In genomic region chr10:43377393-43377883, GRCh38 we compare ENCODE assay signal across 19 cellular contexts. TPM values are rescaled to one million over a fixed set of nuclear protein-coding genes. Genes with fewer than 3 reads are reported as not detected.
A peak's percentile ranks its signal among the peaks of the same experiment; 100 is the strongest.
DNase-seq lines count a peak whose midpoint lies in the region; ATAC-seq, FAIRE-seq and TF ChIP-seq lines count a peak whose summit lies in the region.
"Had no signal": no experiment of that assay in that cellular context is flagged by ENCODE, and none has a peak within 500 bp of the region (broad histone marks: within the 10 kb centered on the region; RNA-seq: fewer than 3 reads in every experiment).

No MANE protein-coding gene starts in this region.

- TF ChIP-seq CTCF in Calu3 (IDR thresholded peaks at IDR 0.05; ENCODE audit: unreplicated experiment) (peak; percentile 51), RWPE2 (IDR thresholded peaks at IDR 0.05; ENCODE audit: poor library complexity, severe bottlenecking) (no peak), keratinocyte (optimal IDR thresholded peaks at IDR 0.05 in 1 of 3, IDR thresholded peaks at IDR 0.05 in 1 of 3, conservative IDR thresholded peaks at IDR 0.05 in 1 of 3; ENCODE audit: extremely low read depth in 1 of 3, insufficient read depth in 2 of 3, low read length in 3 of 3) (peak; percentile 28 to 48 (median 37)), progenitor cell of endocrine pancreas (IDR thresholded peaks at IDR 0.05; ENCODE audit: unreplicated experiment) (peak; percentile 71)

- no peaks in the 10 kb centered on the region for H3K79me2 ChIP-seq in keratinocyte (ENCODE audit: control insufficient read depth, insufficient read depth, low read length)

- intact Hi-C loops in Calu3 (cut with micrococcal nuclease; ENCODE audit: unreplicated experiment), result loop anchor here (2.0 kb wide), 1 partner anchor 25 kb away; no protein-coding TSS in a partner anchor
- intact Hi-C loops in activated T-helper 2 cell treated with anti-CD3 and anti-CD28 coated beads, Interferon-gamma antibody, Interleukin-2, Interleukin-4, amounts not matched to agents 10 μg/mL and 5 μg/mL and 100 μg/mL, durations not matched to agents 14 hours and 24 hours and 36 hours (cut with micrococcal nuclease), result no loop called here

- H3K27ac Mint-ChIP-seq in Calu3 (ENCODE audit: unreplicated experiment), result no peak overlapping the region
- H3K27ac Mint-ChIP-seq in progenitor cell of endocrine pancreas, result peak overlapping the region; percentile 94
- no peak overlapping the region for H3K27ac Mint-ChIP-seq in activated T-helper 2 cell treated with anti-CD3 and anti-CD28 coated beads, Interferon-gamma antibody, Interleukin-2, Interleukin-4, amounts not matched to agents 10 μg/mL and 5 μg/mL and 100 μg/mL, durations not matched to agents 14 hours and 24 hours and 36 hours
- H3K27ac Mint-ChIP-seq: activated CD8-positive, alpha-beta T cell treated with anti-CD3 and anti-CD28 coated beads for 36 hours; nephron had no signal

- no peaks in the 10 kb centered on the region for H4K20me1 ChIP-seq in keratinocyte (ENCODE audit: control insufficient read depth, extremely low read depth, insufficient read depth, low read length)

- H3K27me3 Mint-ChIP-seq in Calu3 (ENCODE audit: unreplicated experiment) (no peaks in the 10 kb centered on the region), progenitor cell of endocrine pancreas (no peaks in the 10 kb centered on the region)
- peaks cover 2% of the 10 kb centered on the region for H3K27me3 Mint-ChIP-seq in activated T-helper 2 cell treated with anti-CD3 and anti-CD28 coated beads, Interferon-gamma antibody, Interleukin-2, Interleukin-4, amounts not matched to agents 10 μg/mL and 5 μg/mL and 100 μg/mL, durations not matched to agents 14 hours and 24 hours and 36 hours (ENCODE audit: low read depth)
- H3K27me3 Mint-ChIP-seq: activated CD8-positive, alpha-beta T cell treated with anti-CD3 and anti-CD28 coated beads for 36 hours; stimulated activated memory B cell treated with anti-CD40 and anti-IgM and Interleukin-4, amounts not matched to agents 10 μg/mL and 1 μg/mL and 100 μg/mL, for 72 hours had no signal

- peak; percentile 66 for DNase-seq in Calu3
- no peak for DNase-seq in RWPE2 (ENCODE audit: low spot score)
- no peak for DNase-seq in keratinocyte (ENCODE audit: low read depth, low spot score)
- DNase-seq in progenitor cell of endocrine pancreas (ENCODE audit: low spot score, unreplicated experiment), result peak; percentile 41
- DNase-seq in activated T-helper 2 cell treated with anti-CD3 and anti-CD28 coated beads, Interferon-gamma antibody, Interleukin-2, Interleukin-4, amounts not matched to agents 10 μg/mL and 5 μg/mL and 100 μg/mL, durations not matched to agents 14 hours and 24 hours and 36 hours (ENCODE audit: low spot score), result no peak
- no peak for DNase-seq in LoVo (ENCODE audit: low spot score)
- DNase-seq in NCI-H1105 treated with DMSO at 0.1 percent for 48 hours (lab: John Stamatoyannopoulos, UW), result no peak
- DNase-seq in T-helper 9 cell, result no peak
- DNase-seq: activated CD8-positive, alpha-beta T cell treated with anti-CD3 and anti-CD28 coated beads for 36 hours; DMS 273 treated with DMSO at 0.1 percent for 48 hours; GOT3; left ventricle myocardium superior; NCI-H2029; SIG-M5; stimulated activated CD4-positive, alpha-beta T cell treated with anti-CD3 and anti-CD28 coated beads, Interleukin-4, amount 100 ng/mL, for 4 hours had no signal

- H3K9me1 ChIP-seq in keratinocyte (ENCODE audit: control insufficient read depth, extremely low read depth, insufficient read depth, low read length), result no peaks in the 10 kb centered on the region

- H3K4me2 ChIP-seq in keratinocyte (ENCODE audit: control insufficient read depth, extremely low read depth, insufficient read depth, low read depth, low read length), result no peak overlapping the region

- H3K4me1 Mint-ChIP-seq in Calu3 (ENCODE audit: low read depth, unreplicated experiment), result peaks cover 39% of the 10 kb centered on the region
- peaks cover 20% of the 10 kb centered on the region for H3K4me1 Mint-ChIP-seq in progenitor cell of endocrine pancreas (ENCODE audit: low read depth)
- H3K4me1 Mint-ChIP-seq in activated T-helper 2 cell treated with anti-CD3 and anti-CD28 coated beads, Interferon-gamma antibody, Interleukin-2, Interleukin-4, amounts not matched to agents 10 μg/mL and 5 μg/mL and 100 μg/mL, durations not matched to agents 14 hours and 24 hours and 36 hours (ENCODE audit: low read depth), result peaks cover 2% of the 10 kb centered on the region
- H3K4me1 Mint-ChIP-seq: stimulated activated memory B cell treated with anti-CD40 and anti-IgM and Interleukin-4, amounts not matched to agents 10 μg/mL and 1 μg/mL and 100 μg/mL, for 72 hours had no signal

- H2AFZ ChIP-seq in keratinocyte (ENCODE audit: control insufficient read depth, low read length), result no peak overlapping the region

- H3K4me3 Mint-ChIP-seq in Calu3 (ENCODE audit: low read depth, unreplicated experiment) (no peak overlapping the region), progenitor cell of endocrine pancreas (ENCODE audit: low read depth) (no peak overlapping the region)
- H3K4me3 Mint-ChIP-seq in activated T-helper 2 cell treated with anti-CD3 and anti-CD28 coated beads, Interferon-gamma antibody, Interleukin-2, Interleukin-4, amounts not matched to agents 10 μg/mL and 5 μg/mL and 100 μg/mL, durations not matched to agents 14 hours and 24 hours and 36 hours (ENCODE audit: low read depth), result no peak overlapping the region
- H3K4me3 Mint-ChIP-seq: activated CD8-positive, alpha-beta T cell treated with anti-CD3 and anti-CD28 coated beads for 36 hours; nephron; stimulated activated memory B cell treated with anti-CD40 and anti-IgM and Interleukin-4, amounts not matched to agents 10 μg/mL and 1 μg/mL and 100 μg/mL, for 72 hours had no signal

- no peak overlapping the region for H3K9ac ChIP-seq in keratinocyte (ENCODE audit: control insufficient read depth, extremely low read depth, insufficient read depth, low read length)

- H3K27me3 ChIP-seq in RWPE2 (ENCODE audit: insufficient read depth, poor library complexity, severe bottlenecking), result no peaks in the 10 kb centered on the region
- H3K27me3 ChIP-seq in keratinocyte (ENCODE audit: control insufficient read depth, extremely low read depth, insufficient read depth, low read length), result no peaks in the 10 kb centered on the region
- H3K27me3 ChIP-seq: esophagus muscularis mucosa, right lobe of liver had no signal

- H3K9me3 ChIP-seq in RWPE2 (ENCODE audit: severe bottlenecking) (no peaks in the 10 kb centered on the region), keratinocyte (ENCODE audit: control insufficient read depth, low read depth, low read length) (no peaks in the 10 kb centered on the region)
- H3K9me3 ChIP-seq: esophagus muscularis mucosa, right lobe of liver had no signal

- H3K4me1 ChIP-seq in RWPE2 (ENCODE audit: insufficient read depth, poor library complexity, severe bottlenecking), result no peaks in the 10 kb centered on the region
- H3K4me1 ChIP-seq in keratinocyte (ENCODE audit: control insufficient read depth, extremely low read depth, insufficient read depth, low read length), result no peaks in the 10 kb centered on the region
- H3K4me1 ChIP-seq: right lobe of liver had no signal

- dilution Hi-C loops in keratinocyte (cut with MboI; ENCODE audit: extremely low pct_ligation_motif_present, low sequenced_read_pairs), result no loop called here

- H3K27ac ChIP-seq in RWPE2 (ENCODE audit: poor library complexity, severe bottlenecking) (no peak overlapping the region), keratinocyte (ENCODE audit: control insufficient read depth, insufficient read depth, low read length) (no peak overlapping the region)
- H3K27ac ChIP-seq: esophagus muscularis mucosa, right lobe of liver had no signal

- no peak for FAIRE-seq in keratinocyte (lab: Jason Lieb, UNC)

- H3K36me3 Mint-ChIP-seq in Calu3 (ENCODE audit: insufficient read depth, unreplicated experiment) (peaks cover 13% of the 10 kb centered on the region), progenitor cell of endocrine pancreas (ENCODE audit: insufficient read depth) (no peaks in the 10 kb centered on the region)
- H3K36me3 Mint-ChIP-seq in activated T-helper 2 cell treated with anti-CD3 and anti-CD28 coated beads, Interferon-gamma antibody, Interleukin-2, Interleukin-4, amounts not matched to agents 10 μg/mL and 5 μg/mL and 100 μg/mL, durations not matched to agents 14 hours and 24 hours and 36 hours (ENCODE audit: low read depth), result no peaks in the 10 kb centered on the region
- H3K36me3 Mint-ChIP-seq: stimulated activated memory B cell treated with anti-CD40 and anti-IgM and Interleukin-4, amounts not matched to agents 10 μg/mL and 1 μg/mL and 100 μg/mL, for 72 hours had no signal

- H3K36me3 ChIP-seq in RWPE2 (ENCODE audit: low read depth) (no peaks in the 10 kb centered on the region), keratinocyte (ENCODE audit: control insufficient read depth in 2 of 2, extremely low read depth in 1 of 2, insufficient read depth in 2 of 2, low read length in 2 of 2) (no peaks in the 10 kb centered on the region)
- H3K36me3 ChIP-seq: esophagus muscularis mucosa, right lobe of liver had no signal

- no TSS peak for BruUV-seq in Calu3 (replicated peaks; lab: Mats Ljungman, UMichigan)

- no peak overlapping the region for H3K4me3 ChIP-seq in RWPE2 (ENCODE audit: severe bottlenecking)
- H3K4me3 ChIP-seq in keratinocyte (ENCODE audit: control insufficient read depth in 2 of 3, extremely low read depth in 1 of 3, insufficient read depth in 2 of 3, low read depth in 1 of 3, low read length in 3 of 3), result no peak overlapping the region
- H3K4me3 ChIP-seq: esophagus muscularis mucosa, right lobe of liver had no signal

- ATAC-seq in RWPE2 (ENCODE audit: low read depth), result peak; percentile 57; the same call in 2 of the 3 replicates
- ATAC-seq: activated CD8-positive, alpha-beta T cell treated with anti-CD3 and anti-CD28 coated beads for 36 hours; left ventricle myocardium superior; stimulated activated memory B cell treated with anti-CD40 and anti-IgM and Interleukin-4, amounts not matched to agents 10 μg/mL and 1 μg/mL and 100 μg/mL, for 72 hours had no signal

- CTCF ChIA-PET in Calu3 (lab: Charles Lee), result no interaction called here

- H3K9me3 Mint-ChIP-seq in Calu3 (ENCODE audit: low read depth, unreplicated experiment) (no peaks in the 10 kb centered on the region), progenitor cell of endocrine pancreas (ENCODE audit: low read depth) (no peaks in the 10 kb centered on the region)
- no peaks in the 10 kb centered on the region for H3K9me3 Mint-ChIP-seq in activated T-helper 2 cell treated with anti-CD3 and anti-CD28 coated beads, Interferon-gamma antibody, Interleukin-2, Interleukin-4, amounts not matched to agents 10 μg/mL and 5 μg/mL and 100 μg/mL, durations not matched to agents 14 hours and 24 hours and 36 hours
- H3K9me3 Mint-ChIP-seq: activated CD8-positive, alpha-beta T cell treated with anti-CD3 and anti-CD28 coated beads for 36 hours; nephron; stimulated activated memory B cell treated with anti-CD40 and anti-IgM and Interleukin-4, amounts not matched to agents 10 μg/mL and 1 μg/mL and 100 μg/mL, for 72 hours had no signal

RNA-seq across cellular contexts. Expression of gene FXYD4, which starts 6.0 kb away (rescaled TPM):
- total RNA-seq in Calu3 (2022) (not detected in 2 replicates), progenitor cell of endocrine pancreas (not detected in 2 replicates)
- not detected in 3 replicates for polyA plus RNA-seq in keratinocyte
- not detected for polyA plus RNA-seq in keratinocyte (2011; ENCODE audit: low read depth)
- polyA plus RNA-seq in keratinocyte (2011; cell fraction: cytosol; rRNA removed), result not detected in 2 replicates
- polyA plus RNA-seq in keratinocyte (2011; cell fraction: nucleus; rRNA removed), result not detected in 2 replicates
- polyA plus RNA-seq in keratinocyte (2012; ENCODE audit: low replicate concordance), result not detected in 2 replicates
- polyA minus RNA-seq in keratinocyte, result not detected in 3 replicates
- polyA minus RNA-seq in keratinocyte (2011; cell fraction: cytosol; rRNA and poly(A)+ RNA removed), result not detected
- not detected in 2 replicates for polyA minus RNA-seq in keratinocyte (2011; cell fraction: nucleus; rRNA and poly(A)+ RNA removed)
- not detected in 2 replicates for total RNA-seq in activated T-helper 2 cell treated with anti-CD3 and anti-CD28 coated beads, Interferon-gamma antibody, Interleukin-2, Interleukin-4, amounts not matched to agents 10 μg/mL and 5 μg/mL and 100 μg/mL, durations not matched to agents 14 hours and 24 hours and 36 hours
- total RNA-seq: activated CD8-positive, alpha-beta T cell treated with anti-CD3 and anti-CD28 coated beads for 36 hours; esophagus muscularis mucosa; left ventricle myocardium superior; right lobe of liver had no signal

RNA-seq across cellular contexts. Expression of gene HNRNPF, which starts 31.5 kb away (rescaled TPM):
- 256 and 275 TPM in 2 replicates for total RNA-seq in Calu3 (2022)
- 164 to 238 TPM (median 230 TPM) in 3 replicates for polyA plus RNA-seq in keratinocyte
- polyA plus RNA-seq in keratinocyte (2011; ENCODE audit: low read depth), result 149 TPM
- 154 and 156 TPM in 2 replicates for polyA plus RNA-seq in keratinocyte (2011; cell fraction: cytosol; rRNA removed)
- polyA plus RNA-seq in keratinocyte (2011; cell fraction: nucleus; rRNA removed), result 171 and 186 TPM in 2 replicates
- 128 and 184 TPM in 2 replicates for polyA plus RNA-seq in keratinocyte (2012; ENCODE audit: low replicate concordance)
- 160 to 224 TPM (median 169 TPM) in 3 replicates for polyA minus RNA-seq in keratinocyte
- 138 TPM for polyA minus RNA-seq in keratinocyte (2011; cell fraction: cytosol; rRNA and poly(A)+ RNA removed)
- 79.5 and 115 TPM in 2 replicates for polyA minus RNA-seq in keratinocyte (2011; cell fraction: nucleus; rRNA and poly(A)+ RNA removed)
- 211 and 221 TPM in 2 replicates for total RNA-seq in progenitor cell of endocrine pancreas
- 503 and 520 TPM in 2 replicates for total RNA-seq in activated T-helper 2 cell treated with anti-CD3 and anti-CD28 coated beads, Interferon-gamma antibody, Interleukin-2, Interleukin-4, amounts not matched to agents 10 μg/mL and 5 μg/mL and 100 μg/mL, durations not matched to agents 14 hours and 24 hours and 36 hours

RNA-seq across cellular contexts. Expression of gene ZNF487, which starts 59.5 kb away (rescaled TPM):
- 2.5 and 3.4 TPM in 2 replicates for total RNA-seq in Calu3 (2022)
- polyA plus RNA-seq in keratinocyte, result 3.6 to 5.1 TPM (median 4.1 TPM) in 3 replicates
- 1.0 TPM for polyA plus RNA-seq in keratinocyte (2011; ENCODE audit: low read depth)
- polyA plus RNA-seq in keratinocyte (2011; cell fraction: cytosol; rRNA removed), result 4.0 and 4.6 TPM in 2 replicates
- 4.2 and 6.3 TPM in 2 replicates for polyA plus RNA-seq in keratinocyte (2011; cell fraction: nucleus; rRNA removed)
- polyA plus RNA-seq in keratinocyte (2012; ENCODE audit: low replicate concordance), result 1.7 and 2.3 TPM in 2 replicates
- polyA minus RNA-seq in keratinocyte, result 1.6 to 24.1 TPM (median 1.6 TPM) in 3 replicates
- polyA minus RNA-seq in keratinocyte (2011; cell fraction: cytosol; rRNA and poly(A)+ RNA removed), result 5.6 TPM
- 6.1 and 6.3 TPM in 2 replicates for polyA minus RNA-seq in keratinocyte (2011; cell fraction: nucleus; rRNA and poly(A)+ RNA removed)
- total RNA-seq in progenitor cell of endocrine pancreas, result 6.2 and 7.1 TPM in 2 replicates
- 2.0 and 2.2 TPM in 2 replicates for total RNA-seq in activated T-helper 2 cell treated with anti-CD3 and anti-CD28 coated beads, Interferon-gamma antibody, Interleukin-2, Interleukin-4, amounts not matched to agents 10 μg/mL and 5 μg/mL and 100 μg/mL, durations not matched to agents 14 hours and 24 hours and 36 hours

Comparison
In these comparisons a context has a peak if more than half of its experiments do, and no peak if none do; other contexts are left out.
1. DNase-seq: peak in Calu3 (single experiment) and progenitor cell of endocrine pancreas (single experiment); none in RWPE2 (single experiment), keratinocyte (single experiment), activated T-helper 2 cell treated with anti-CD3 and anti-CD28 coated beads, Interferon-gamma antibody, Interleukin-2, Interleukin-4, amounts not matched to agents 10 μg/mL and 5 μg/mL and 100 μg/mL, durations not matched to agents 14 hours and 24 hours and 36 hours (single experiment), LoVo (single experiment), NCI-H1105 treated with DMSO at 0.1 percent for 48 hours (single experiment) and T-helper 9 cell (single experiment).